Comparison of ENCODE assay signal across 17 cellular contexts in genomic region chr3:131801566-131801965, GRCh38.
DNase-seq lines count a peak whose midpoint lies in the region; ATAC-seq and TF ChIP-seq lines count a peak whose summit lies in the region.
"Had no signal": no experiment of that assay in that cellular context is flagged by ENCODE, and none has a peak within 500 bp of the region (broad histone marks: within the 10 kb centered on the region; RNA-seq: fewer than 3 reads in every experiment).

No MANE protein-coding gene starts in this region.

- no peaks in the 10 kb centered on the region for H3K36me3 ChIP-seq in lower lobe of right lung
- H3K36me3 ChIP-seq: BE2C, BLaER1 had no signal

- no peak overlapping the region for H3K4me3 ChIP-seq in lower lobe of right lung
- H3K4me3 ChIP-seq: BLaER1 had no signal

- H3K4me1 Mint-ChIP-seq in neural crest cell (peaks cover 30% of the 10 kb centered on the region), type B pancreatic cell (ENCODE audit: unreplicated experiment) (no peaks in the 10 kb centered on the region)
- H3K4me1 Mint-ChIP-seq: CD4-positive, CD25-positive, alpha-beta regulatory T cell had no signal

- H3K27me3 Mint-ChIP-seq in neural crest cell (ENCODE audit: low read depth) (no peaks in the 10 kb centered on the region), type B pancreatic cell (peaks cover 3% of the 10 kb centered on the region)

- TF ChIP-seq CTCF in lower lobe of right lung (IDR thresholded peaks at IDR 0.05) (no peak), neural crest cell (conservative IDR thresholded peaks at IDR 0.05) (no peak), type B pancreatic cell (conservative IDR thresholded peaks at IDR 0.05) (no peak)

- H3K4me3 Mint-ChIP-seq in neural crest cell = no peak overlapping the region
- no peak overlapping the region for H3K4me3 Mint-ChIP-seq in type B pancreatic cell
- H3K4me3 Mint-ChIP-seq: CD14-positive monocyte; CD4-positive, alpha-beta memory T cell; CD4-positive, CD25-positive, alpha-beta regulatory T cell; CD8-positive, alpha-beta memory T cell had no signal

- H3K36me3 Mint-ChIP-seq in neural crest cell (ENCODE audit: low read depth) (no peaks in the 10 kb centered on the region), type B pancreatic cell (no peaks in the 10 kb centered on the region)
- H3K36me3 Mint-ChIP-seq: CD14-positive monocyte; CD4-positive, alpha-beta memory T cell; CD4-positive, CD25-positive, alpha-beta regulatory T cell; CD8-positive, alpha-beta memory T cell had no signal

- H3K27ac ChIP-seq in lower lobe of right lung = no peak overlapping the region
- H3K27ac ChIP-seq: BLaER1 had no signal

- H3K27ac Mint-ChIP-seq in neural crest cell (ENCODE audit: unreplicated experiment) (peak overlapping the region; percentile 35), type B pancreatic cell (no peak overlapping the region)
- H3K27ac Mint-ChIP-seq: CD4-positive, alpha-beta memory T cell; CD4-positive, CD25-positive, alpha-beta regulatory T cell; CD8-positive, alpha-beta memory T cell had no signal

- intact Hi-C loops in lower lobe of right lung (cut with DNase I) = no loop called here

- no peaks in the 10 kb centered on the region for H3K27me3 ChIP-seq in lower lobe of right lung (ENCODE audit: low read depth)
- H3K27me3 ChIP-seq: BE2C, BLaER1 had no signal

- H3K9me3 Mint-ChIP-seq in neural crest cell = no peaks in the 10 kb centered on the region
- no peaks in the 10 kb centered on the region for H3K9me3 Mint-ChIP-seq in type B pancreatic cell
- H3K9me3 Mint-ChIP-seq: CD14-positive monocyte; CD4-positive, alpha-beta memory T cell; CD4-positive, CD25-positive, alpha-beta regulatory T cell; CD8-positive, alpha-beta memory T cell had no signal

- no peaks in the 10 kb centered on the region for H3K9me3 ChIP-seq in lower lobe of right lung
- H3K9me3 ChIP-seq: BE2C, BLaER1 had no signal

- no peaks in the 10 kb centered on the region for H3K4me1 ChIP-seq in lower lobe of right lung

- no peak for DNase-seq in lower lobe of right lung
- DNase-seq in neural crest cell (ENCODE audit: low read depth, low spot score) = no peak
- DNase-seq in activated gamma-delta T cell (lab: John Stamatoyannopoulos, UW) = no peak
- no peak for DNase-seq in activated gamma-delta T cell treated with Interleukin-2 at 50 U/mL for 16 hours
- DNase-seq in type B pancreatic cell (ENCODE audit: extremely low spot score, unreplicated experiment) = no peak
- DNase-seq: 8988T; ACHN; BE2C; C1 segment of cervical spinal cord; CD4-positive, alpha-beta memory T cell; CD4-positive, CD25-positive, alpha-beta regulatory T cell; CD8-positive, alpha-beta memory T cell; COR-L47; DMS79 treated with DMSO at 0.1 percent for 48 hours; GF-D8 had no signal

- ATAC-seq in lower lobe of right lung = peak; percentile 69 to 88
